Comparison of ENCODE assay signal across 22 cellular contexts in the genomic region with DNA sequence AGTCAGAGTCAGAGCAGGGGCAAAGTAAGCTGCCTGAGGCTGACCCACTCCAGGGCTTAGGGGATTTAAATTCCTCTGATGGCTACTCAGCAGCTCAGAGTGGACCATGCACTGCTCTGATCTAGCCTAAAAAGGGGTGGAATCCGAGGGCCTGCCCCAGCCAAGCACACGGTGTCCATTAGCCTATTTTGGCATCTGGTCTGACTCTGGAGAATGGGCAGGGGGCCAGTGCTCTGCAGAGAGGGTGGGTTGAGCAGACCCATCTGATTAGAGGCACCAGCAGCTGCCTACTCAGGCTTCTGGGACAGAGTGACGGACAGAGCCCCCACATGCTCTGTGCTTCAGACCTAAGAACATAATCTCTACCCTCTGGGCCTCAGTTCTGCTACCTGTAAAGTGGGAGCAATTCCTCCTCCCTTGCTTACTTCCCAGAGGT. TPM values are rescaled to one million over a fixed set of nuclear protein-coding genes. Genes with fewer than 3 reads are reported as not detected.
A peak's percentile ranks its signal among the peaks of the same experiment; 100 is the strongest.
DNase-seq lines count a peak whose midpoint lies in the region; ATAC-seq, FAIRE-seq and TF ChIP-seq lines count a peak whose summit lies in the region.
"Had no signal": no experiment of that assay in that cellular context is flagged by ENCODE, and none has a peak within 500 bp of the region (broad histone marks: within the 10 kb centered on the region; RNA-seq: fewer than 3 reads in every experiment).

No MANE protein-coding gene starts in this region.

- H3K79me2 ChIP-seq in trophoblast cell (ENCODE audit: control insufficient read depth, insufficient read depth, low read length, poor library complexity): no peaks in the 10 kb centered on the region

- H3K36me3 ChIP-seq in RWPE2 (ENCODE audit: low read depth) (no peaks in the 10 kb centered on the region), trophoblast cell (ENCODE audit: control insufficient read depth in 1 of 2, insufficient read depth in 2 of 2, low read length in 2 of 2) (no peaks in the 10 kb centered on the region), ovary (no peaks in the 10 kb centered on the region)
- H3K36me3 ChIP-seq: brain microvascular endothelial cell, spleen, vagina had no signal

- no peaks in the 10 kb centered on the region for H3K4me1 Mint-ChIP-seq in activated T-helper 2 cell treated with anti-CD3 and anti-CD28 coated beads, Interferon-gamma antibody, Interleukin-2, Interleukin-4, amounts not matched to agents 10 μg/mL and 5 μg/mL and 100 μg/mL, durations not matched to agents 14 hours and 24 hours and 36 hours (ENCODE audit: low read depth)
- H3K4me1 Mint-ChIP-seq: activated T-helper 17 cell treated with anti-CD3 and anti-CD28 coated beads, Interleukin-2, amount 50 U/mL, for 72 hours had no signal

- H4K91ac ChIP-seq in trophoblast cell (ENCODE audit: low read depth, low read length): peak overlapping the region; percentile 57

- no peaks in the 10 kb centered on the region for H3K27me3 ChIP-seq in RWPE2 (ENCODE audit: insufficient read depth, poor library complexity, severe bottlenecking)
- H3K27me3 ChIP-seq in trophoblast cell (ENCODE audit: insufficient read depth, low read length): no peaks in the 10 kb centered on the region
- H3K27me3 ChIP-seq in ovary: no peaks in the 10 kb centered on the region
- H3K27me3 ChIP-seq: brain microvascular endothelial cell, vagina had no signal

- TF ChIP-seq CTCF in A549 (IDR thresholded peaks at IDR 0.05): no peak
- TF ChIP-seq CTCF in RWPE2 (IDR thresholded peaks at IDR 0.05; ENCODE audit: poor library complexity, severe bottlenecking): no peak
- TF ChIP-seq CTCF in ovary (IDR thresholded peaks at IDR 0.05): no peak

- FAIRE-seq in A549 (lab: Jason Lieb, UNC): no peak
- FAIRE-seq: endometrium had no signal

- CTCF ChIA-PET in A549 (lab: Yijun Ruan, JAX): interaction anchor here (1.1 to 19.7 kb wide), 4 partner anchors 12 to 26 kb away, joined by 3 to 350 read pairs (median 3); a partner anchor contains a TSS

- peaks cover 3% of the 10 kb centered on the region for H3K27me3 Mint-ChIP-seq in activated T-helper 2 cell treated with anti-CD3 and anti-CD28 coated beads, Interferon-gamma antibody, Interleukin-2, Interleukin-4, amounts not matched to agents 10 μg/mL and 5 μg/mL and 100 μg/mL, durations not matched to agents 14 hours and 24 hours and 36 hours (ENCODE audit: low read depth)

- no peak overlapping the region for H3K4me3 Mint-ChIP-seq in activated T-helper 2 cell treated with anti-CD3 and anti-CD28 coated beads, Interferon-gamma antibody, Interleukin-2, Interleukin-4, amounts not matched to agents 10 μg/mL and 5 μg/mL and 100 μg/mL, durations not matched to agents 14 hours and 24 hours and 36 hours (ENCODE audit: low read depth)
- H3K4me3 Mint-ChIP-seq: activated T-helper 17 cell treated with anti-CD3 and anti-CD28 coated beads, Interleukin-2, amount 50 U/mL, for 72 hours had no signal

- no peak overlapping the region for H3K18ac ChIP-seq in trophoblast cell (ENCODE audit: low read length)

- peaks cover 29% of the 10 kb centered on the region for H3K79me1 ChIP-seq in trophoblast cell (ENCODE audit: low read length)

- H3K23ac ChIP-seq in trophoblast cell (ENCODE audit: low read length): no peak overlapping the region

- peak overlapping the region; percentile 7 for H2BK120ac ChIP-seq in trophoblast cell (ENCODE audit: insufficient read depth, low read length, poor library complexity)

- no peak overlapping the region for H4K12ac ChIP-seq in trophoblast cell (ENCODE audit: low read depth, low read length)

- WGBS in A549 (ENCODE audit: missing lambda C conversion rate): 80% methylated on average over 2 of the region's 3 CpGs
- WGBS in trophoblast cell (ENCODE audit: extremely low coverage, insufficient coverage, insufficient read length): no CpG with 5 or more reads among the region's 3 CpGs
- 34 to 38% (median 36%) methylated on average over 3 of the region's 3 CpGs for WGBS in ovary, 3 donors

- H3K4me3 ChIP-seq in A549 (no peak overlapping the region), RWPE2 (ENCODE audit: severe bottlenecking) (no peak overlapping the region), trophoblast cell (ENCODE audit: low read depth, low read length) (no peak overlapping the region), ovary (no peak overlapping the region)
- H3K4me3 ChIP-seq: spleen, vagina had no signal

- no peak overlapping the region for H4K8ac ChIP-seq in trophoblast cell (ENCODE audit: low read depth, low read length)

- no peaks in the 10 kb centered on the region for H3K36me3 Mint-ChIP-seq in activated T-helper 2 cell treated with anti-CD3 and anti-CD28 coated beads, Interferon-gamma antibody, Interleukin-2, Interleukin-4, amounts not matched to agents 10 μg/mL and 5 μg/mL and 100 μg/mL, durations not matched to agents 14 hours and 24 hours and 36 hours (ENCODE audit: low read depth)

- no peak for TF ChIP-seq RAD21 in A549 (conservative IDR thresholded peaks at IDR 0.05 in 1 of 2, IDR thresholded peaks at IDR 0.05 in 1 of 2)

- H3K4me2 ChIP-seq in A549 (no peak overlapping the region), trophoblast cell (ENCODE audit: low read length) (no peak overlapping the region)

- intact Hi-C loops in cardiac septum (cut with DNase I) (no loop called here), ovary (cut with DNase I) (no loop called here)
- intact Hi-C loops in activated T-helper 2 cell treated with anti-CD3 and anti-CD28 coated beads, Interferon-gamma antibody, Interleukin-2, Interleukin-4, amounts not matched to agents 10 μg/mL and 5 μg/mL and 100 μg/mL, durations not matched to agents 14 hours and 24 hours and 36 hours (cut with micrococcal nuclease): no loop called here

- H3K14ac ChIP-seq in trophoblast cell (ENCODE audit: low read length): no peak overlapping the region

- peaks cover 35% of the 10 kb centered on the region for H3K4me1 ChIP-seq in A549
- peaks cover 17% of the 10 kb centered on the region for H3K4me1 ChIP-seq in RWPE2 (ENCODE audit: insufficient read depth, poor library complexity, severe bottlenecking)
- H3K4me1 ChIP-seq in trophoblast cell (ENCODE audit: control insufficient read depth in 1 of 2, insufficient read depth in 2 of 2, low read length in 2 of 2): peaks cover 7 to 23% of the 10 kb centered on the region in 2 experiments
- H3K4me1 ChIP-seq in ovary (ENCODE audit: insufficient read depth): no peaks in the 10 kb centered on the region
- H3K4me1 ChIP-seq: vagina had no signal

- DNase-seq in A549 (ENCODE audit: low read depth in 1 of 2, low spot score in 1 of 2) (no peak), RWPE2 (ENCODE audit: low spot score) (peak; percentile 71), cardiac septum (ENCODE audit: low spot score) (peak; percentile 74), trophoblast cell (no peak), ovary (no peak), kidney tubule cell (ENCODE audit: low spot score) (no peak)
- DNase-seq in activated CD8-positive, alpha-beta memory T cell treated with anti-CD3 and anti-CD28 coated beads, Interleukin-2, amount 50 U/mL, for 4 hours: no peak
- DNase-seq in activated T-helper 2 cell treated with anti-CD3 and anti-CD28 coated beads, Interferon-gamma antibody, Interleukin-2, Interleukin-4, amounts not matched to agents 10 μg/mL and 5 μg/mL and 100 μg/mL, durations not matched to agents 14 hours and 24 hours and 36 hours (ENCODE audit: low spot score): no peak
- DNase-seq: activated CD4-positive, alpha-beta T cell treated with anti-CD3 and anti-CD28 coated beads for 4 hours; brain microvascular endothelial cell; C1 segment of cervical spinal cord; cortex of kidney; hippocampal formation; NCI-H1417; NCI-H2107; NCI-H510A; spleen had no signal

- H3K9me3 Mint-ChIP-seq in activated T-helper 2 cell treated with anti-CD3 and anti-CD28 coated beads, Interferon-gamma antibody, Interleukin-2, Interleukin-4, amounts not matched to agents 10 μg/mL and 5 μg/mL and 100 μg/mL, durations not matched to agents 14 hours and 24 hours and 36 hours: peaks cover 6% of the 10 kb centered on the region

- no peak overlapping the region for H3K9ac ChIP-seq in trophoblast cell (ENCODE audit: low read length)

- H3K9me3 ChIP-seq in A549: no peaks in the 10 kb centered on the region
- H3K9me3 ChIP-seq in RWPE2 (ENCODE audit: severe bottlenecking): no peaks in the 10 kb centered on the region
- H3K9me3 ChIP-seq in trophoblast cell (ENCODE audit: insufficient read depth, low read depth, low read length): no peaks in the 10 kb centered on the region
- no peaks in the 10 kb centered on the region for H3K9me3 ChIP-seq in ovary
- H3K9me3 ChIP-seq: spleen, vagina had no signal

- peak overlapping the region; percentile 48 for H2BK12ac ChIP-seq in trophoblast cell (ENCODE audit: low read length)

- H3K27ac Mint-ChIP-seq in activated T-helper 2 cell treated with anti-CD3 and anti-CD28 coated beads, Interferon-gamma antibody, Interleukin-2, Interleukin-4, amounts not matched to agents 10 μg/mL and 5 μg/mL and 100 μg/mL, durations not matched to agents 14 hours and 24 hours and 36 hours: no peak overlapping the region
- H3K27ac Mint-ChIP-seq: activated T-helper 17 cell treated with anti-CD3 and anti-CD28 coated beads, Interleukin-2, amount 50 U/mL, for 72 hours; progenitor cell of endocrine pancreas had no signal

- POLR2A ChIA-PET in A549 (lab: Yijun Ruan, JAX): no interaction called here

- H3K27ac ChIP-seq in A549: peak overlapping the region; percentile 33 to 58; a peak in 5 of 6 replicates
- H3K27ac ChIP-seq in RWPE2 (ENCODE audit: poor library complexity, severe bottlenecking): no peak overlapping the region
- no peak overlapping the region for H3K27ac ChIP-seq in trophoblast cell (ENCODE audit: low read depth, low read length)
- no peak overlapping the region for H3K27ac ChIP-seq in ovary
- H3K27ac ChIP-seq: brain microvascular endothelial cell, spleen had no signal

- ATAC-seq in A549 (no peak), RWPE2 (ENCODE audit: low read depth) (no peak)
- ATAC-seq: activated T-helper 17 cell treated with anti-CD3 and anti-CD28 coated beads, Interleukin-2, amount 50 U/mL, for 72 hours had no signal

- TF ChIP-seq EP300 in A549 (IDR thresholded peaks at IDR 0.05) (no peak), ovary (IDR thresholded peaks at IDR 0.05) (no peak)

- TF ChIP-seq POLR2A in A549 (IDR thresholded peaks at IDR 0.05; ENCODE audit: low read length): no peak
- TF ChIP-seq POLR2A in ovary (IDR thresholded peaks at IDR 0.05): no peak

- H3K4ac ChIP-seq in trophoblast cell (ENCODE audit: low read depth, low read length): no peak overlapping the region

- H2AFZ ChIP-seq in trophoblast cell (ENCODE audit: insufficient read depth, low read length, poor library complexity): no peak overlapping the region

- H2BK5ac ChIP-seq in trophoblast cell (ENCODE audit: low read depth, low read length, poor library complexity): no peak overlapping the region

- no peak overlapping the region for H2AK5ac ChIP-seq in trophoblast cell (ENCODE audit: low read length)

RNA-seq across cellular contexts. Expression of a gene that starts 25.9 kb away (rescaled TPM):
- polyA plus RNA-seq in A549 (2011; rRNA removed) (173 TPM in 2 replicates), A549 (2017; fragmentation: RNase III; extraction: RNeasy Plus Mini Kit Qiagen cat#74134 plus additional on column Dnase treatment) (348 to 469 TPM (median 441 TPM) in 3 replicates), ovary (10 to 100 TPM; 19.8 to 74.6 TPM)
- polyA plus RNA-seq in A549 (2012; cell fraction: cytosol; rRNA removed): 164 and 192 TPM in 2 replicates
- 241 and 325 TPM in 2 replicates for polyA plus RNA-seq in A549 (2012; cell fraction: nucleus; rRNA removed)
- 181 and 216 TPM in 2 replicates for polyA minus RNA-seq in A549 (2011; rRNA and poly(A)+ RNA removed)
- total RNA-seq in cardiac septum (792 TPM), ovary (100 to 1,000 TPM in 3 of 7 donors, 10 to 100 TPM in 4; 15.0 to 320 (median 52.8) TPM)
- polyA plus RNA-seq in trophoblast cell (2013): 330 and 332 TPM in 2 replicates
- not detected in 2 replicates for total RNA-seq in activated T-helper 2 cell treated with anti-CD3 and anti-CD28 coated beads, Interferon-gamma antibody, Interleukin-2, Interleukin-4, amounts not matched to agents 10 μg/mL and 5 μg/mL and 100 μg/mL, durations not matched to agents 14 hours and 24 hours and 36 hours
- polyA plus RNA-seq: neural cell had no signal

Comparison
In these comparisons a context has a peak if more than half of its experiments do, and no peak if none do; other contexts are left out.
1. DNase-seq: peak in RWPE2 (single experiment) and cardiac septum (single experiment); none in A549 (0 of 2), trophoblast cell (0 of 2), activated CD8-positive, alpha-beta memory T cell treated with anti-CD3 and anti-CD28 coated beads, Interleukin-2, amount 50 U/mL, for 4 hours (single experiment), ovary (0 of 5), kidney tubule cell (single experiment) and activated T-helper 2 cell treated with anti-CD3 and anti-CD28 coated beads, Interferon-gamma antibody, Interleukin-2, Interleukin-4, amounts not matched to agents 10 μg/mL and 5 μg/mL and 100 μg/mL, durations not matched to agents 14 hours and 24 hours and 36 hours (single experiment).
2. H3K27ac ChIP-seq: peak in A549 (2 of 2); none in RWPE2 (single experiment), trophoblast cell (single experiment) and ovary (0 of 2).
3. RNA of a gene that starts 25.9 kb away (total RNA-seq): 792 TPM in cardiac septum (single experiment) and 15.0 to 320 TPM in ovary; not detected in activated T-helper 2 cell treated with anti-CD3 and anti-CD28 coated beads, Interferon-gamma antibody, Interleukin-2, Interleukin-4, amounts not matched to agents 10 μg/mL and 5 μg/mL and 100 μg/mL, durations not matched to agents 14 hours and 24 hours and 36 hours; every median in the first group is over 10 times any median in the second.